ENCODE assay signal across 9 cellular contexts in the genomic region with DNA sequence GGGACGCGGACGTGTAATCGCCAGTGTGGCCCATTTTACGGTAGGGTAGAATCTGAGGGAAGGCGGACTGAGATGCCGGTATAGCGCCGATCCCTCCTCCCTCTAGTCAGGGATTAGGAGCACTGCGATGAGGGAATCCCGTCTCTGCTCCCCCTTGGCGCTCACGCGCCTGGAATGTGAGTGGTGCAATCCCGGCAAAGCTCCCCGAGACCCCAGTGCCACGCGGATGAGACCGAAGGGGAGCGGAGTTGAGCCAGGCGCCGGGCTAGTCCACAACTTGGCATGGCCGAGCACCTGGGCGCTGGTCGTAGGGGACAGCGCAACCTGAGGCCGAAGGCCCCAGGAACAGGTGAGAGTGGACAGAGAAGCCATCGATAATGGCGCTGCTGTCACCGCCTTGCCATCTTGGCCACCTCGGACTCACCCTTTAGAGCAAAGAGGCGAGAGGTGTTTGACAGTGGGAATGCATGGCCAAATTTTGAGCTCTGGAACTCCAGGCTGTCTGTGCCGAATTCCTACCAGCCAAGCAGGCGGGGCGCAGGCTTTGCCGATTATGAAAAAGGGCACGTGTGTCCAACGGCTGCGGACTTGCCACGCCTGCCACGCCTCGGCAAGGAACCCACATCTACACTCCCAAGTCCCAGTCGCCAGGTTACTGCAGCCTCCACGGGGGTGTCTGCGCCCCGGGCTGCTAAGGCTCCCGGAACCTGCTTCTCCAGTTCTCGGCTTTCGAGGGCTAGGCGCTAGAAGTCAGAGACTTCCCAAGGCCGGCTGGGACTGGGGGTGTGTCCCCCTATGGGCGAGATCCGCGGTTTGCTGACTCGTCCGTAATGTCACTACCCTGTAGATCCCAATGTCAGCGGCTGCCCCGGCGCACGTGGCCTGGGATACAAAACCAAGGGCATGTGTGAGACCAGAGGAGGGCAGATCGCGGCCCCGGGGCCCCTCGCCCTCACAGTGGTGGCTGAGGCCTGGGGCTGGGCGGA. TPM values are rescaled to one million over a fixed set of nuclear protein-coding genes. Genes with fewer than 3 reads are reported as not detected.
DNase-seq lines count a peak whose midpoint lies in the region; ATAC-seq and TF ChIP-seq lines count a peak whose summit lies in the region.
"Had no signal": no experiment of that assay in that cellular context is flagged by ENCODE, and none has a peak within 500 bp of the region (broad histone marks: within the 10 kb centered on the region; RNA-seq: fewer than 3 reads in every experiment).

No MANE protein-coding gene starts in this region.

- no peaks in the 10 kb centered on the region for H3K27me3 ChIP-seq in BJ (ENCODE audit: control insufficient read depth, insufficient read depth, low read length)
- peaks cover 12% of the 10 kb centered on the region for H3K27me3 ChIP-seq in MG63

- H3K27me3 Mint-ChIP-seq in neural crest cell (ENCODE audit: low read depth), result peaks cover 87% of the 10 kb centered on the region

- H3K9me3 Mint-ChIP-seq in neural crest cell, result no peaks in the 10 kb centered on the region

- peaks cover 30% of the 10 kb centered on the region for H3K4me1 Mint-ChIP-seq in neural crest cell

- H3K4me3 ChIP-seq in BJ (ENCODE audit: low read depth, low read length), result peak overlapping the region; percentile 61
- H3K4me3 ChIP-seq in MG63, result peak overlapping the region; percentile 15
- H3K4me3 ChIP-seq in fibroblast of mammary gland (ENCODE audit: control insufficient read depth, low read depth, low read length), result peak overlapping the region; percentile 30

- DNase-seq in BJ (ENCODE audit: low read depth) (no peak), MG63 (peak; percentile 32), fibroblast of mammary gland (ENCODE audit: low read depth) (peak; percentile 20), neural crest cell (ENCODE audit: low read depth, low spot score) (peak; percentile 22), DMS153 treated with DMSO at 0.1 percent for 48 hours (lab: John Stamatoyannopoulos, UW; ENCODE audit: unreplicated experiment) (no peak), NCI-H187 treated with DMSO at 0.1 percent for 48 hours (lab: John Stamatoyannopoulos, UW) (no peak), NOMO-1 treated with DMSO at 0.1 percent for 48 hours (lab: John Stamatoyannopoulos, UW; ENCODE audit: unreplicated experiment) (no peak)

- H3K4me3 Mint-ChIP-seq in neural crest cell, result peak overlapping the region; percentile 80

- CTCF ChIA-PET in BJ (lab: Yijun Ruan, JAX), result interaction anchor here (0.8 to 4.0 kb wide), 6 partner anchors 138 to 709 kb away, joined by 3 to 16 read pairs (median 4); no protein-coding TSS in a partner anchor

- no peak for TF ChIP-seq CTCF in BJ (IDR thresholded peaks at IDR 0.05; ENCODE audit: insufficient read depth, low read depth, low read length)
- TF ChIP-seq CTCF in fibroblast of mammary gland (conservative IDR thresholded peaks at IDR 0.05; ENCODE audit: control insufficient read depth, insufficient read depth, low read depth, low read length), result no peak
- peak; percentile 17 for TF ChIP-seq CTCF in neural crest cell (conservative IDR thresholded peaks at IDR 0.05)

- no peaks in the 10 kb centered on the region for H3K9me3 ChIP-seq in MG63

- POLR2A ChIA-PET in BJ (lab: Charles Lee), result interaction anchor here (0.6 kb wide), 1 partner anchor 95 kb away, joined by 5 read pairs; no protein-coding TSS in a partner anchor

- ATAC-seq in HG03521 (IDR thresholded peaks at IDR 0.05; ENCODE audit: unreplicated experiment), result no peak

- H3K36me3 ChIP-seq in BJ (ENCODE audit: control insufficient read depth, insufficient read depth, low read length), result no peaks in the 10 kb centered on the region
- H3K36me3 ChIP-seq in MG63, result no peaks in the 10 kb centered on the region

- peaks cover 8% of the 10 kb centered on the region for H3K36me3 Mint-ChIP-seq in neural crest cell (ENCODE audit: low read depth)

- H3K27ac Mint-ChIP-seq in neural crest cell (ENCODE audit: unreplicated experiment), result no peak overlapping the region
- H3K27ac Mint-ChIP-seq: IgD-negative memory B cell had no signal

RNA-seq across cellular contexts. Expression of a gene that starts 2.6 kb away (rescaled TPM):
- polyA plus RNA-seq in BJ (2011; rRNA removed), result 8.1 and 9.6 TPM in 2 replicates
- polyA minus RNA-seq in BJ (2011; rRNA and poly(A)+ RNA removed), result 12.7 and 16.6 TPM in 2 replicates
- 5.8 and 6.6 TPM in 2 replicates for total RNA-seq in MG63 (2014; rRNA removed; shearing (Covaris generic); ENCODE audit: low replicate concordance)
- 6.8 and 8.5 TPM in 2 replicates for total RNA-seq in neural crest cell
- polyA plus RNA-seq: IgD-negative memory B cell had no signal

Comparison
In these comparisons a context has a peak if more than half of its experiments do, and no peak if none do; other contexts are left out.
1. DNase-seq: peak in MG63 (single experiment), fibroblast of mammary gland (single experiment) and neural crest cell (single experiment); none in BJ (single experiment), DMS153 treated with DMSO at 0.1 percent for 48 hours (single experiment), NCI-H187 treated with DMSO at 0.1 percent for 48 hours (single experiment) and NOMO-1 treated with DMSO at 0.1 percent for 48 hours (single experiment).
2. Peak in every context shown above with its lines, with median percentiles within 50 percentile points of each other: H3K4me3 ChIP-seq.